25 cellular contexts compared by ENCODE assay signal in the genomic region with DNA sequence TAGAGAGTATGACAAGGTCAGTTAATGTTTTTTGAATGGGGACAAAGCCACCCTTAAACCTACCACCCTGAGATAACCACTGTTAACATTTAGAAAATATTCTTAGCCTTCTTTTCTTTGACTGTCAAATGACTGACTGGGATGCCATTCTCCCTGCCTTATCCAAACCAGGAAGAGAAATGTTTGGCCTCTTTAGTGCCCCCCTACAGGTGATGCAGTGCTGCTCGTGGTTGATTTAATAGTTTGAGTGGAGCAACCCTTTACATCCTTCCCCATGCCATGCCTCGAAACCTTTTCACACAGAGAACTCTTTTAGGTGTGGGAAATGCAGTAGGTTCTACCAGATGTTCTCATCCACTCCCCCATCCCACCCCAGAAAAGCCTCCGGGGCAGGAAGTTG. TPM values are rescaled to one million over a fixed set of nuclear protein-coding genes. Genes with fewer than 3 reads are reported as not detected.
A peak's percentile ranks its signal among the peaks of the same experiment; 100 is the strongest.
DNase-seq lines count a peak whose midpoint lies in the region; ATAC-seq, FAIRE-seq and TF ChIP-seq lines count a peak whose summit lies in the region.
"Had no signal": no experiment of that assay in that cellular context is flagged by ENCODE, and none has a peak within 500 bp of the region (broad histone marks: within the 10 kb centered on the region; RNA-seq: fewer than 3 reads in every experiment).

No MANE protein-coding gene starts in this region.

- H4K91ac ChIP-seq in H1 (replicated peaks; ENCODE audit: insufficient read length, low read length): no peak overlapping the region

- no peak overlapping the region for H2BK20ac ChIP-seq in H1 (ENCODE audit: low read length)

- H2BK120ac ChIP-seq in H1 (replicated peaks; ENCODE audit: low read depth, low read length): no peak overlapping the region

- H3K4me3 Mint-ChIP-seq in CD8-positive, alpha-beta memory T cell: no peak overlapping the region
- H3K4me3 Mint-ChIP-seq: CD4-positive, alpha-beta T cell; T-cell had no signal

- no peaks in the 10 kb centered on the region for H3K9me3 Mint-ChIP-seq in CD8-positive, alpha-beta memory T cell
- H3K9me3 Mint-ChIP-seq: CD4-positive, alpha-beta T cell; T-cell had no signal

- H3K23ac ChIP-seq in H1 (ENCODE audit: insufficient read length): no peak overlapping the region

- H3K27me3 ChIP-seq in right atrium auricular region (no peaks in the 10 kb centered on the region), Loucy (ENCODE audit: insufficient read depth, low read length, poor library complexity, severe bottlenecking) (no peaks in the 10 kb centered on the region), H1 (replicated peaks in 1 of 4; ENCODE audit: control insufficient read depth in 3 of 4, extremely low read depth in 1 of 4, insufficient read depth in 3 of 4, low read length in 3 of 4) (no peaks in the 10 kb centered on the region), pancreas (no peaks in the 10 kb centered on the region)
- H3K27me3 ChIP-seq in CD8-positive, alpha-beta memory T cell (ENCODE audit: insufficient read depth, low read length, poor library complexity, severe bottlenecking): no peaks in the 10 kb centered on the region
- H3K27me3 ChIP-seq: BLaER1 treated with 17β-estradiol and CSF1 and Interleukin-3, amounts not matched to agents 10 nM and 100 nM; Peyer's patch had no signal

- H3K36me3 ChIP-seq in right atrium auricular region (no peaks in the 10 kb centered on the region), Loucy (ENCODE audit: insufficient read depth, low read length) (no peaks in the 10 kb centered on the region), H1 (ENCODE audit: control insufficient read depth in 2 of 4, insufficient read depth in 4 of 4, low read length in 3 of 4) (no peaks in the 10 kb centered on the region), pancreas (no peaks in the 10 kb centered on the region)
- H3K36me3 ChIP-seq in CD8-positive, alpha-beta memory T cell (ENCODE audit: insufficient read depth, low read length): no peaks in the 10 kb centered on the region
- H3K36me3 ChIP-seq: BLaER1 treated with 17β-estradiol and CSF1 and Interleukin-3, amounts not matched to agents 10 nM and 100 nM; Peyer's patch had no signal

- H3K14ac ChIP-seq in H1 (ENCODE audit: insufficient read length): no peak overlapping the region

- H3K9me3 ChIP-seq in right atrium auricular region (no peaks in the 10 kb centered on the region), Loucy (ENCODE audit: insufficient read depth, low read depth, low read length) (no peaks in the 10 kb centered on the region), H1 (ENCODE audit: insufficient read depth in 2 of 2, low read depth in 1 of 2, low read length in 1 of 2) (no peaks in the 10 kb centered on the region), pancreas (no peaks in the 10 kb centered on the region)
- H3K9me3 ChIP-seq in CD8-positive, alpha-beta memory T cell (ENCODE audit: low read length): no peaks in the 10 kb centered on the region
- H3K9me3 ChIP-seq: BLaER1 treated with 17β-estradiol and CSF1 and Interleukin-3, amounts not matched to agents 10 nM and 100 nM; Peyer's patch had no signal

- H3K79me1 ChIP-seq in H1 (ENCODE audit: low read depth, low read length): no peaks in the 10 kb centered on the region

- TF ChIP-seq RAD21 in H1 (IDR thresholded peaks at IDR 0.05 in 1 of 2, conservative IDR thresholded peaks at IDR 0.05 in 1 of 2; ENCODE audit: low read depth in 2 of 2, low read length in 2 of 2): peak in 1 of 2 experiments; percentile 31; a peak in 1 of 4 replicates

- no peaks in the 10 kb centered on the region for H3K9me2 ChIP-seq in Loucy (replicated peaks; ENCODE audit: low read depth, low read length)

- 66% methylated on average over 3 of the region's 3 CpGs; no CpG with 5 or more reads in 1 of the 2 experiments for WGBS in H1 (ENCODE audit: extremely low coverage in 1 of 2, insufficient coverage in 1 of 2, insufficient read length in 1 of 2, insufficient replicate concordance in 2 of 2, low coverage in 1 of 2, low lambda C conversion rate in 2 of 2, missing lambda C conversion rate in 1 of 2), 2 experiments
- 34 to 39% methylated on average over 3 of the region's 3 CpGs for WGBS in pancreas, 2 donors

- H3K4me3 ChIP-seq in right atrium auricular region (no peak overlapping the region), Loucy (ENCODE audit: low read length, poor library complexity, severe bottlenecking) (no peak overlapping the region), H1 (ENCODE audit: extremely low read depth in 1 of 4, insufficient read depth in 2 of 4, low read depth in 3 of 4, low read length in 4 of 4) (no peak overlapping the region), pancreas (no peak overlapping the region)
- no peak overlapping the region for H3K4me3 ChIP-seq in CD8-positive, alpha-beta memory T cell (ENCODE audit: low read length)
- H3K4me3 ChIP-seq: BLaER1 treated with 17β-estradiol and CSF1 and Interleukin-3, amounts not matched to agents 10 nM and 100 nM; Peyer's patch had no signal

- no peak overlapping the region for H3K4me2 ChIP-seq in Loucy (ENCODE audit: low read depth, low read length, poor library complexity, severe bottlenecking)
- no peak overlapping the region for H3K4me2 ChIP-seq in H1 (ENCODE audit: insufficient read depth in 1 of 2, low read depth in 2 of 2, low read length in 2 of 2)
- H3K4me2 ChIP-seq: BLaER1 treated with 17β-estradiol and CSF1 and Interleukin-3, amounts not matched to agents 10 nM and 100 nM had no signal

- no peaks in the 10 kb centered on the region for H3F3A ChIP-seq in Loucy (ENCODE audit: low read depth)

- no peak for TF ChIP-seq POLR2A in H1 (IDR thresholded peaks at IDR 0.05; ENCODE audit: control extremely low read depth in 1 of 2, low read depth in 2 of 2, low read length in 2 of 2)

- H2BK15ac ChIP-seq in H1 (ENCODE audit: low read length): no peak overlapping the region

- H3K4ac ChIP-seq in H1 (replicated peaks; ENCODE audit: insufficient read length, low read depth, low read length): no peak overlapping the region

- H3K27me3 Mint-ChIP-seq in CD8-positive, alpha-beta memory T cell: peaks cover 9 to 15% of the 10 kb centered on the region in 2 donors

- no peak overlapping the region for H2AFZ ChIP-seq in Loucy (ENCODE audit: low read length)
- no peak overlapping the region for H2AFZ ChIP-seq in H1 (ENCODE audit: low read length)

- no peaks in the 10 kb centered on the region for H3K79me2 ChIP-seq in Loucy (ENCODE audit: insufficient read depth, low read length)
- H3K79me2 ChIP-seq in H1 (ENCODE audit: control insufficient read depth in 1 of 2, insufficient read depth in 2 of 2, low read length in 2 of 2): no peaks in the 10 kb centered on the region

- no peak for TF ChIP-seq EP300 in H1 (IDR thresholded peaks at IDR 0.05; ENCODE audit: borderline replicate concordance in 1 of 2, low read depth in 2 of 2, low read length in 2 of 2)

- no peak for TF ChIP-seq CTCF in right atrium auricular region (IDR thresholded peaks at IDR 0.05)
- peak; percentile 31 for TF ChIP-seq CTCF in Loucy (conservative IDR thresholded peaks at IDR 0.05; ENCODE audit: low read length)
- peak in 2 of 3 experiments; percentile 9 to 16; a peak in 1 of 4 replicates for TF ChIP-seq CTCF in H1 (IDR thresholded peaks at IDR 0.05; ENCODE audit: control extremely low read depth in 1 of 3, insufficient read depth in 1 of 3, low read depth in 1 of 3, low read length in 3 of 3)
- TF ChIP-seq CTCF in pancreas (IDR thresholded peaks at IDR 0.05): no peak

- H3K23me2 ChIP-seq in H1 (ENCODE audit: low read depth, low read length): no peaks in the 10 kb centered on the region

- no peaks in the 10 kb centered on the region for H4K20me1 ChIP-seq in Loucy (ENCODE audit: insufficient read depth, low read length, poor library complexity, severe bottlenecking)
- H4K20me1 ChIP-seq in H1 (replicated peaks in 1 of 2; ENCODE audit: control insufficient read depth in 1 of 2, insufficient read depth in 2 of 2, low read length in 2 of 2): no peaks in the 10 kb centered on the region
- H4K20me1 ChIP-seq: BLaER1 treated with 17β-estradiol and CSF1 and Interleukin-3, amounts not matched to agents 10 nM and 100 nM had no signal

- ATAC-seq in left cardiac atrium (no peak), pancreas (no peak)
- ATAC-seq: T-cell had no signal

- H3K4me1 Mint-ChIP-seq in CD8-positive, alpha-beta memory T cell: peaks cover 2 to 6% (median 5%) of the 10 kb centered on the region in 3 donors

- peak; percentile 13 for DNase-seq in right atrium auricular region (ENCODE audit: low spot score)
- DNase-seq in left cardiac atrium: no peak
- DNase-seq in H1 (ENCODE audit: low read depth in 1 of 2, low spot score in 2 of 2): no peak
- DNase-seq in pancreas: no peak
- no peak for DNase-seq in activated CD4-positive, CD25-positive, alpha-beta regulatory T cell (lab: John Stamatoyannopoulos, UW)
- no peak for DNase-seq in CD8-positive, alpha-beta memory T cell
- DNase-seq: CD4-positive, alpha-beta T cell; COR-L47; DMS79 treated with DMSO at 0.1 percent for 48 hours; GF-D8; H7; IMR-90; KG1; MM.1S; NCI-H2029; NCI-H526 treated with DMSO at 0.1 percent for 48 hours; Peyer's patch; SIG-M5; T-cell had no signal

- H2AK5ac ChIP-seq in H1 (ENCODE audit: low read depth, low read length): no peak overlapping the region

- intact Hi-C loops in left cardiac atrium (cut with DNase I) (no loop called here), pancreas (cut with DNase I) (no loop called here)

- H3K9ac ChIP-seq in Loucy (ENCODE audit: low read depth, low read length, poor library complexity, severe bottlenecking) (no peak overlapping the region), H1 (replicated peaks in 1 of 4; ENCODE audit: extremely low read depth in 1 of 4, low read depth in 3 of 4, low read length in 3 of 4) (no peak overlapping the region)
- H3K9ac ChIP-seq: BLaER1 treated with 17β-estradiol and CSF1 and Interleukin-3, amounts not matched to agents 10 nM and 100 nM had no signal

- peak; percentile 48 for FAIRE-seq in H1 (lab: Jason Lieb, UNC)
- no peak for FAIRE-seq in pancreas (lab: Jason Lieb, UNC)
- FAIRE-seq: A204.1, GM12891, GM19239, HTR-8/SVneo had no signal

- H3K27ac Mint-ChIP-seq in CD8-positive, alpha-beta memory T cell: peak overlapping the region in 1 of 8 donors; percentile 48
- H3K27ac Mint-ChIP-seq: CD4-positive, alpha-beta T cell; T-cell had no signal

- H4K8ac ChIP-seq in H1 (ENCODE audit: extremely low read depth, insufficient read depth, low read length): no peak overlapping the region

- H2BK5ac ChIP-seq in H1 (ENCODE audit: low read depth, low read length): no peak overlapping the region

- no peak overlapping the region for H3K56ac ChIP-seq in H1 (replicated peaks; ENCODE audit: insufficient read length, low read depth, low read length)

- POLR2A ChIA-PET in H1 (lab: Charles Lee; ENCODE audit: partially characterized antibody): no interaction called here
- POLR2A ChIA-PET in CD8-positive, alpha-beta memory T cell (lab: Charles Lee): no interaction called here

- CTCF ChIA-PET in H1 (lab: Charles Lee; ENCODE audit: partially characterized antibody): interaction anchor here (1.3 to 6.0 kb wide), 8 partner anchors 7 to 141 kb away, joined by 3 to 144 read pairs (median 8); no protein-coding TSS in a partner anchor
- CTCF ChIA-PET in CD8-positive, alpha-beta memory T cell (lab: Charles Lee): interaction anchor here (4.3 kb wide), 1 partner anchor 129 kb away, joined by 79 read pairs; no protein-coding TSS in a partner anchor

- peaks cover 0 to 9% of the 10 kb centered on the region in 2 donors for H3K4me1 ChIP-seq in right atrium auricular region
- no peaks in the 10 kb centered on the region for H3K4me1 ChIP-seq in Loucy (ENCODE audit: insufficient read depth, low read length, poor library complexity, severe bottlenecking)
- no peaks in the 10 kb centered on the region for H3K4me1 ChIP-seq in H1 (replicated peaks in 1 of 4; ENCODE audit: control insufficient read depth in 3 of 4, insufficient read depth in 4 of 4, low read length in 3 of 4)
- H3K4me1 ChIP-seq in pancreas: peaks cover 0 to 3% (median 0%) of the 10 kb centered on the region in 3 donors
- H3K4me1 ChIP-seq in CD8-positive, alpha-beta memory T cell (ENCODE audit: insufficient read depth, low read length): no peaks in the 10 kb centered on the region
- H3K4me1 ChIP-seq: Peyer's patch had no signal

- H4K5ac ChIP-seq in H1 (ENCODE audit: insufficient read length, low read depth, low read length): no peak overlapping the region

- no peak overlapping the region for H3K18ac ChIP-seq in H1 (ENCODE audit: extremely low read depth, low read length)

- no peak overlapping the region for H2BK12ac ChIP-seq in H1 (ENCODE audit: low read depth, low read length)

- no peaks in the 10 kb centered on the region for H3K36me3 Mint-ChIP-seq in CD8-positive, alpha-beta memory T cell
- H3K36me3 Mint-ChIP-seq: T-cell had no signal

- H3K27ac ChIP-seq in right atrium auricular region (no peak overlapping the region), H1 (ENCODE audit: low read depth, low read length) (no peak overlapping the region), pancreas (no peak overlapping the region)
- H3K27ac ChIP-seq in CD8-positive, alpha-beta memory T cell (ENCODE audit: low read depth, low read length): no peak overlapping the region
- H3K27ac ChIP-seq: BLaER1 treated with 17β-estradiol and CSF1 and Interleukin-3, amounts not matched to agents 10 nM and 100 nM had no signal

RNA-seq across cellular contexts. Expression of a gene that starts 38.7 kb away (rescaled TPM):
- total RNA-seq in right atrium auricular region: 10 to 100 TPM in 1 of 2 donors, 1 to 10 TPM in 1; 6.6 to 14.3 TPM
- total RNA-seq in left cardiac atrium: 10 to 100 TPM; 14.8 to 18.8 TPM
- total RNA-seq in H1 (2021; fragmentation: NEBNext Ultra II Directional; extraction: Animal tissue kit (Norgen Biotek cat#: 25700)): 55.8 and 59.0 TPM in 2 replicates
- 21.4 and 32.8 TPM in 2 replicates for polyA plus RNA-seq in H1 (2011; rRNA removed)
- polyA plus RNA-seq in H1 (2011; cell fraction: cytosol; rRNA removed): 29.2 TPM
- polyA plus RNA-seq in H1 (2011; cell fraction: nucleus; rRNA removed): 14.2 TPM
- polyA plus RNA-seq in H1 (2012, experiment 1 of 2): 40.7 to 48.2 TPM (median 46.3 TPM) in 4 replicates
- polyA plus RNA-seq in H1 (2012, experiment 2 of 2): 8.8 TPM
- polyA plus RNA-seq in H1 (2013, experiment 1 of 2): 23.5 TPM
- 22.8 TPM for polyA plus RNA-seq in H1 (2013, experiment 2 of 2)
- polyA minus RNA-seq in H1 (2011; rRNA and poly(A)+ RNA removed): 36.1 and 46.9 TPM in 2 replicates
- 48.1 TPM for polyA minus RNA-seq in H1 (2011; cell fraction: cytosol; rRNA and poly(A)+ RNA removed)
- 31.1 TPM for polyA minus RNA-seq in H1 (2011; cell fraction: nucleus; rRNA and poly(A)+ RNA removed)
- 10 to 100 TPM; 10.6 to 20.1 (median 14.6) TPM for total RNA-seq in pancreas
- polyA plus RNA-seq in pancreas: 10 to 100 TPM in 1 of 2 donors, 1 to 10 TPM in 1; 6.6 to 10.3 TPM
- total RNA-seq in CD8-positive, alpha-beta memory T cell: 10 to 100 TPM; 65.2 to 74.1 TPM
- 26.4 TPM for polyA plus RNA-seq in CD8-positive, alpha-beta memory T cell

Comparison
In these comparisons a context has a peak if more than half of its experiments do, and no peak if none do; other contexts are left out.
1. CTCF ChIP-seq: peak in Loucy (single experiment) and H1 (2 of 3); none in right atrium auricular region (0 of 2) and pancreas (0 of 4).